In genomic region chr4:18480342-18480741, GRCh38 we compare ENCODE assay signal across 34 cellular contexts.
"Had no signal": no experiment of that assay in that cellular context is flagged by ENCODE, and none has a peak within 500 bp of the region (broad histone marks: within the 10 kb centered on the region; RNA-seq: fewer than 3 reads in every experiment).

No MANE protein-coding gene starts in this region.

- H3K27me3 ChIP-seq: adrenal gland, body of pancreas, brain microvascular endothelial cell, breast epithelium had no signal

- FAIRE-seq: astrocyte, colon, TTC549 had no signal

- DNase-seq: activated B cell treated with CpG ODN at 0.5 μM for 24 hours; activated CD4-positive, alpha-beta memory T cell treated with anti-CD3 and anti-CD28 coated beads for 36 hours; activated CD4-positive, alpha-beta T cell treated with anti-CD3 and anti-CD28 coated beads for 4 hours; activated CD4-positive, alpha-beta T cell treated with anti-CD3 and anti-CD28 coated beads, Interleukin-2, amount 10 ng/mL, durations not matched to agents 24 days and 14 days; activated CD4-positive, alpha-beta T cell treated with anti-CD3 and anti-CD28 coated beads, Interleukin-2, amount 50 U/mL, for 1 hour; activated CD4-positive, alpha-beta T cell treated with anti-CD3 and anti-CD28 coated beads, Interleukin-2, amount 50 U/mL, for 4 hours; activated CD4-positive, CD25-positive, alpha-beta regulatory T cell treated with anti-CD3 and anti-CD28 coated beads, Interleukin-2, amount 50 U/mL, for 72 hours; activated CD8-positive, alpha-beta memory T cell treated with anti-CD3 and anti-CD28 coated beads, Interleukin-2, amount 50 U/mL, for 4 hours; activated CD8-positive, alpha-beta T cell treated with anti-CD3 and anti-CD28 coated beads for 36 hours; activated effector memory CD4-positive, alpha-beta T cell treated with anti-CD3 and anti-CD28 coated beads, Interleukin-2, amount 50 U/mL, for 16 hours; activated gamma-delta T cell treated with Interleukin-2 at 50 U/mL for 16 hours; activated naive CD4-positive, alpha-beta T cell; activated naive CD4-positive, alpha-beta T cell treated with anti-CD3 and anti-CD28 coated beads for 36 hours; activated naive CD4-positive, alpha-beta T cell treated with anti-CD3 and anti-CD28 coated beads, Interleukin-2, amount 50 U/mL, for 16 hours; activated naive CD8-positive, alpha-beta T cell treated with anti-CD3 and anti-CD28 coated beads for 36 hours; activated T-cell treated with anti-CD3 and anti-CD28 coated beads for 4 hours; activated T-cell treated with anti-CD3 and anti-CD28 coated beads, Interleukin-2, amount 50 U/mL, for 1 hour; activated T-cell treated with anti-CD3 and anti-CD28 coated beads, Interleukin-2, amount 50 U/mL, for 4 hours; activated T-cell treated with anti-CD3 and anti-CD28 coated beads, Interleukin-2, amount 50 U/mL, for 72 hours; adrenal gland; amniotic stem cell; aorta; body of pancreas; brain microvascular endothelial cell; central memory CD4-positive, alpha-beta T cell; T-helper 2 cell; T-helper 9 cell had no signal

- ATAC-seq: activated CD8-positive, alpha-beta T cell treated with anti-CD3 and anti-CD28 coated beads for 36 hours; activated naive CD4-positive, alpha-beta T cell treated with anti-CD3 and anti-CD28 coated beads, Interleukin-2, amount 50 U/mL, for 72 hours; activated T-cell treated with anti-CD3 and anti-CD28 coated beads, Interleukin-2, amount 50 U/mL, for 4 hours; activated T-cell treated with anti-CD3 and anti-CD28 coated beads, Interleukin-2, amount 50 U/mL, for 72 hours; activated T-helper 17 cell treated with anti-CD3 and anti-CD28 coated beads, Interleukin-2, amount 50 U/mL, for 72 hours had no signal

- H3K4me1 ChIP-seq: adrenal gland, breast epithelium had no signal

- H3K36me3 ChIP-seq: adrenal gland, brain microvascular endothelial cell, breast epithelium had no signal

- H3K9me3 ChIP-seq: adrenal gland, body of pancreas had no signal

- H3K27ac ChIP-seq: adrenal gland, brain microvascular endothelial cell, breast epithelium, VCaP had no signal

- H3K4me3 ChIP-seq: adrenal gland, body of pancreas, breast epithelium had no signal
